ENCODE assay signal across 13 cellular contexts in the genomic region with DNA sequence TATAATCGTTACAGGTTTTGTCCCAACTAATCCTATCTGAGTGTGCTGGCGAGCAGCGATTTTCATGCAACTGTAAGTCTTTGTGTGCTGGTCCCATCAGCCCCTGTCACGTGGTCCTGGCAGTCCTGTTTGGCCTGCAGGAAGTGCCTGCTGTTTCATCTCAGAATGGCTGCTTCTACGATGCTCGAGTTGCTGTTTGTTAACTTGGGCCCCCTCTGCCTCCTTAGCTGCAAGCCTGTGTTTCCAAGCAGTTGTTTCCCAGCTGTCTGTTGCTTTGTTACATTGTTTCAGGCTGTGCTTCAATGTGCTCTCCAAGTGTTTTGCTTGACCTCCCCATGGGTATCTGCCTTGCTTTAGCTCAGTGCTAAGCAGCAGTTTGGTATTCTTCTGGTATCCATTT. TPM values are rescaled to one million over a fixed set of nuclear protein-coding genes. Genes with fewer than 3 reads are reported as not detected.
DNase-seq lines count a peak whose midpoint lies in the region; TF ChIP-seq lines count a peak whose summit lies in the region.
"Had no signal": no experiment of that assay in that cellular context is flagged by ENCODE, and none has a peak within 500 bp of the region (broad histone marks: within the 10 kb centered on the region; RNA-seq: fewer than 3 reads in every experiment).

No MANE protein-coding gene starts in this region.

- no peaks in the 10 kb centered on the region for H4K20me1 ChIP-seq in OCI-LY1 (ENCODE audit: insufficient read depth, low read length)

- H3K27me3 ChIP-seq in OCI-LY1 (ENCODE audit: insufficient read depth, low read length) = no peaks in the 10 kb centered on the region
- H3K27me3 ChIP-seq: upper lobe of left lung had no signal

- H3K4me1 ChIP-seq in OCI-LY1 (ENCODE audit: insufficient read depth, low read length, severe bottlenecking) = peaks cover 21% of the 10 kb centered on the region
- H3K4me1 ChIP-seq: upper lobe of left lung had no signal

- no peak overlapping the region for H3K4me3 Mint-ChIP-seq in HFFc6
- H3K4me3 Mint-ChIP-seq: activated naive CD8-positive, alpha-beta T cell; T-helper 17 cell had no signal

- no peaks in the 10 kb centered on the region for H3K4me1 Mint-ChIP-seq in HFFc6 (ENCODE audit: low read depth)

- H3K27me3 Mint-ChIP-seq in HFFc6 (ENCODE audit: insufficient read depth) = no peaks in the 10 kb centered on the region; the same call in 1 of the 2 replicates
- H3K27me3 Mint-ChIP-seq: activated naive CD8-positive, alpha-beta T cell; T-helper 17 cell had no signal

- intact Hi-C loops in posterior vena cava (cut with DNase I) = no loop called here

- peak overlapping the region; percentile 67 for H2AFZ ChIP-seq in OCI-LY1 (ENCODE audit: low read length)

- H3K27ac Mint-ChIP-seq in HFFc6 = no peak overlapping the region
- H3K27ac Mint-ChIP-seq: activated naive CD8-positive, alpha-beta T cell; T-helper 17 cell had no signal

- H3K4me3 ChIP-seq in OCI-LY1 (ENCODE audit: low read depth, low read length, poor library complexity, severe bottlenecking) (peak overlapping the region; percentile 26), fibroblast of pulmonary artery (replicated peaks; ENCODE audit: low read depth, low read length) (no peak overlapping the region)
- H3K4me3 ChIP-seq: GM12878, upper lobe of left lung had no signal

- peaks cover 29% of the 10 kb centered on the region for H3K9me3 Mint-ChIP-seq in HFFc6

- no peaks in the 10 kb centered on the region for H3K36me3 ChIP-seq in OCI-LY1 (ENCODE audit: insufficient read depth, low read length)
- H3K36me3 ChIP-seq: upper lobe of left lung had no signal

- peak overlapping the region; percentile 62 for H3K4me2 ChIP-seq in OCI-LY1 (ENCODE audit: low read length)

- in situ Hi-C loops in KBM-7 (cut with MboI; ENCODE audit: low pct_unique_long_range_greater_than_20kb, low sequenced_read_pairs) = no loop called here

- no peak for TF ChIP-seq CTCF in OCI-LY1 (IDR thresholded peaks at IDR 0.05; ENCODE audit: low read length)
- no peak for TF ChIP-seq CTCF in fibroblast of pulmonary artery (IDR thresholded peaks at IDR 0.05; ENCODE audit: low read length, missing control alignments)
- no peak for TF ChIP-seq CTCF in HFFc6 (IDR thresholded peaks at IDR 0.05)

- H3K9me3 ChIP-seq in OCI-LY1 (ENCODE audit: low read length) = no peaks in the 10 kb centered on the region
- H3K9me3 ChIP-seq: upper lobe of left lung had no signal

- peak overlapping the region; percentile 52 for H3K27ac ChIP-seq in OCI-LY1 (ENCODE audit: low read depth, low read length, poor library complexity, severe bottlenecking)
- H3K27ac ChIP-seq in temporal lobe (ENCODE audit: low read depth, low read length) = peak overlapping the region; percentile 70
- H3K27ac ChIP-seq: upper lobe of left lung had no signal

- peaks cover 12% of the 10 kb centered on the region; the same call in 1 of the 2 replicates for H3K36me3 Mint-ChIP-seq in HFFc6 (ENCODE audit: low read depth)

- H3K79me2 ChIP-seq in OCI-LY1 (ENCODE audit: insufficient read depth, low read length) = no peaks in the 10 kb centered on the region

- no peaks in the 10 kb centered on the region for H3K9me2 ChIP-seq in OCI-LY1 (ENCODE audit: low read depth, low read length)

- H3F3A ChIP-seq in OCI-LY1 (ENCODE audit: insufficient read depth, low read length) = no peaks in the 10 kb centered on the region

- H3K9ac ChIP-seq in OCI-LY1 (ENCODE audit: low read length) = peak overlapping the region; percentile 32; the same call in 1 of the 2 replicates

- DNase-seq in fibroblast of pulmonary artery (ENCODE audit: low read depth) = peak; percentile 41
- peak; percentile 16 for DNase-seq in middle frontal gyrus (ENCODE audit: extremely low spot score, low spot score)
- DNase-seq in KBM-7 = no peak
- DNase-seq in HFFc6 = no peak
- no peak for DNase-seq in posterior vena cava (ENCODE audit: low spot score)
- DNase-seq: Calu3; NK-92 treated with Interleukin-12 subunit alpha and Interleukin-12 subunit beta, amount 100 ng/mL, for 24 hours; T-helper 17 cell; upper lobe of left lung had no signal

RNA-seq across cellular contexts. Expression of gene TMTC2, which starts 21.8 kb away (rescaled TPM):
- 23.4 TPM for total RNA-seq in temporal lobe
- 1 to 10 TPM in 4 of 6 experiments, under 1 TPM in 2; 0.75 to 3.2 (median 1.1) TPM for total RNA-seq in HFFc6 (2021; fragmentation: NEBNext Ultra II Directional; extraction: Animal tissue kit (Norgen Biotek cat#: 25700))
- total RNA-seq in posterior vena cava = 1 to 10 TPM; 5.5 to 7.1 TPM

Comparison
In these comparisons a context has a peak if more than half of its experiments do, and no peak if none do; other contexts are left out.
1. DNase-seq: peak in fibroblast of pulmonary artery (single experiment) and middle frontal gyrus (single experiment); none in KBM-7 (single experiment), HFFc6 (single experiment) and posterior vena cava (single experiment).